18 cellular contexts compared by ENCODE assay signal in genomic region chr6:83474309-83474708, GRCh38. TPM values are rescaled to one million over a fixed set of nuclear protein-coding genes. Genes with fewer than 3 reads are reported as not detected.
A peak's percentile ranks its signal among the peaks of the same experiment; 100 is the strongest.
DNase-seq lines count a peak whose midpoint lies in the region; ATAC-seq and TF ChIP-seq lines count a peak whose summit lies in the region.
"Had no signal": no experiment of that assay in that cellular context is flagged by ENCODE, and none has a peak within 500 bp of the region (broad histone marks: within the 10 kb centered on the region; RNA-seq: fewer than 3 reads in every experiment).

No MANE protein-coding gene starts in this region.

- H3K4me3 ChIP-seq in fibroblast of the aortic adventitia (ENCODE audit: low read depth, low read length) (no peak overlapping the region), psoas muscle (no peak overlapping the region)
- H3K4me3 ChIP-seq: tibial artery had no signal

- H3K9me3 ChIP-seq in psoas muscle = no peaks in the 10 kb centered on the region
- H3K9me3 ChIP-seq: tibial artery had no signal

- H3K4me1 ChIP-seq in psoas muscle = no peaks in the 10 kb centered on the region
- H3K4me1 ChIP-seq: tibial artery had no signal

- H3K27ac ChIP-seq in psoas muscle = no peak overlapping the region
- H3K27ac ChIP-seq: 22Rv1, tibial artery had no signal

- TF ChIP-seq CTCF in fibroblast of the aortic adventitia (IDR thresholded peaks at IDR 0.05; ENCODE audit: insufficient read depth, low read length) (no peak), psoas muscle (IDR thresholded peaks at IDR 0.05) (no peak)

- ATAC-seq in psoas muscle (peak; percentile 77 to 91 (median 84)), HG02885 (IDR thresholded peaks at IDR 0.05; ENCODE audit: poor library complexity, unreplicated experiment) (no peak), HG03108 (IDR thresholded peaks at IDR 0.05; ENCODE audit: unreplicated experiment) (no peak), HG03469 (IDR thresholded peaks at IDR 0.05; ENCODE audit: unreplicated experiment) (no peak)
- ATAC-seq: HCT116, natural killer cell had no signal

- intact Hi-C loops in psoas muscle (cut with DNase I) = loop anchor here in 1 of 2 donors (10.0 kb wide), 1 partner anchor 50 kb away; no protein-coding TSS in a partner anchor

- WGBS in psoas muscle, 3 donors = 23 to 39% (median 26%) methylated on average over 4 of the region's 4 CpGs

- no peaks in the 10 kb centered on the region for H3K36me3 ChIP-seq in psoas muscle (ENCODE audit: insufficient read depth in 1 of 2, low read depth in 1 of 2)
- H3K36me3 ChIP-seq: tibial artery had no signal

- DNase-seq in DMS 273 (lab: John Stamatoyannopoulos, UW; ENCODE audit: unreplicated experiment) (peak; percentile 23), DMS 273 treated with DMSO at 0.1 percent for 48 hours (lab: John Stamatoyannopoulos, UW) (no peak), NCI-H774 (lab: John Stamatoyannopoulos, UW) (peak; percentile 89), fibroblast of the aortic adventitia (ENCODE audit: low read depth) (peak; percentile 12), psoas muscle (no peak)
- DNase-seq: activated B cell treated with CpG ODN at 0.5 μM for 24 hours; activated T-cell treated with anti-CD3 and anti-CD28 coated beads, Interleukin-2, amount 50 U/mL, for 1 hour; Calu3; Karpas-422; natural killer cell; NCI-H510A treated with DMSO at 0.1 percent for 48 hours; tibial artery had no signal

- H3K27me3 ChIP-seq in psoas muscle (ENCODE audit: insufficient read depth in 3 of 3, low read length in 2 of 3) = no peaks in the 10 kb centered on the region
- H3K27me3 ChIP-seq: tibial artery had no signal

RNA-seq across cellular contexts. Expression of gene PRSS35, which starts 38.0 kb away (rescaled TPM):
- total RNA-seq in fibroblast of the aortic adventitia (ENCODE audit: low replicate concordance) = 3.5 and 4.7 TPM in 2 replicates
- total RNA-seq in psoas muscle = under 1 TPM in 2 of 4 donors, not detected in 2; 0.08 to 0.50 TPM
- polyA plus RNA-seq in psoas muscle = under 1 TPM; 0.03 to 0.22 (median 0.07) TPM
- total RNA-seq: activated B cell treated with CpG ODN at 0.5 μM for 24 hours, bronchial epithelial cell, Calu3, natural killer cell had no signal

RNA-seq across cellular contexts. Expression of gene ME1, which starts 43.5 kb away (rescaled TPM):
- 17.0 and 21.7 TPM in 2 replicates for total RNA-seq in fibroblast of the aortic adventitia (ENCODE audit: low replicate concordance)
- total RNA-seq in psoas muscle = 10 to 100 TPM; 33.2 to 52.2 (median 35.9) TPM
- polyA plus RNA-seq in psoas muscle = 10 to 100 TPM; 13.5 to 28.1 (median 15.5) TPM
- total RNA-seq: activated B cell treated with CpG ODN at 0.5 μM for 24 hours had no signal

Comparison
In these comparisons a context has a peak if more than half of its experiments do, and no peak if none do; other contexts are left out.
1. DNase-seq: peak in DMS 273 (single experiment), NCI-H774 (single experiment) and fibroblast of the aortic adventitia (single experiment); none in DMS 273 treated with DMSO at 0.1 percent for 48 hours (single experiment) and psoas muscle (0 of 2).
2. ATAC-seq: peak in psoas muscle (4 of 4); none in HG02885 (single experiment), HG03108 (single experiment) and HG03469 (single experiment).